19 cellular contexts compared by ENCODE assay signal in genomic region chrX:151384807-151385206, GRCh38. TPM values are rescaled to one million over a fixed set of nuclear protein-coding genes. Genes with fewer than 3 reads are reported as not detected.
DNase-seq lines count a peak whose midpoint lies in the region; ATAC-seq lines count a peak whose summit lies in the region.
"Had no signal": no experiment of that assay in that cellular context is flagged by ENCODE, and none has a peak within 500 bp of the region (broad histone marks: within the 10 kb centered on the region; RNA-seq: fewer than 3 reads in every experiment).

No MANE protein-coding gene starts in this region.

- no peak overlapping the region for H3K14ac ChIP-seq in mesenchymal stem cell (ENCODE audit: low read length in 2 of 2)

- H3K4me1 ChIP-seq in SJCRH30, result peaks cover 5% of the 10 kb centered on the region; the same call in 1 of the 2 replicates
- H3K4me1 ChIP-seq in mesenchymal stem cell (ENCODE audit: control insufficient read depth, insufficient read depth, low read depth, low read length), result no peaks in the 10 kb centered on the region

- DNase-seq in DMS53 (lab: John Stamatoyannopoulos, UW) (peak; percentile 62), DMS53 treated with DMSO at 0.1 percent for 48 hours (lab: John Stamatoyannopoulos, UW; ENCODE audit: unreplicated experiment) (no peak), NCI-H2029 (lab: John Stamatoyannopoulos, UW) (peak; percentile 61), SJCRH30 (peak; percentile 13 to 34), pons (ENCODE audit: low spot score) (peak; percentile 5), mesenchymal stem cell (no peak), GM19238 (ENCODE audit: insufficient read length, low spot score) (no peak)
- DNase-seq: activated CD8-positive, alpha-beta T cell treated with anti-CD3 and anti-CD28 coated beads, Interleukin-2, amount 10 ng/mL, durations not matched to agents 7 days and 5 days; activated T-cell treated with anti-CD3 and anti-CD28 coated beads, Interleukin-2, amount 50 U/mL, for 48 hours; brain microvascular endothelial cell; NCI-H187; stimulated activated CD4-positive, alpha-beta T cell treated with anti-CD3 and anti-CD28 coated beads, Interleukin-12 subunit alpha, Interleukin-12 subunit beta, amount 100 ng/mL, for 4 hours; T-cell; WERI-Rb-1 had no signal

- no peaks in the 10 kb centered on the region for H3K36me3 ChIP-seq in SJCRH30
- H3K36me3 ChIP-seq in mesenchymal stem cell (ENCODE audit: control insufficient read depth in 1 of 2, insufficient read depth in 2 of 2, low read depth in 1 of 2, low read length in 2 of 2), result no peaks in the 10 kb centered on the region
- H3K36me3 ChIP-seq: brain microvascular endothelial cell, neutrophil, thoracic aorta, WERI-Rb-1 had no signal

- H3K18ac ChIP-seq in mesenchymal stem cell (ENCODE audit: low read depth in 1 of 2, low read length in 2 of 2), result no peak overlapping the region

- H2BK5ac ChIP-seq in mesenchymal stem cell (ENCODE audit: low read depth, low read length, poor library complexity, severe bottlenecking), result no peak overlapping the region

- ATAC-seq in GM21390 (IDR thresholded peaks at IDR 0.05; ENCODE audit: unreplicated experiment), result no peak
- ATAC-seq: activated CD8-positive, alpha-beta T cell treated with anti-CD3 and anti-CD28 coated beads, Interleukin-2, amount 10 ng/mL, durations not matched to agents 7 days and 5 days; T-cell had no signal

- WGBS in mesenchymal stem cell, result 65% methylated on average over 7 of the region's 7 CpGs

- no peak overlapping the region for H3K27ac ChIP-seq in SJCRH30
- no peak overlapping the region for H3K27ac ChIP-seq in mesenchymal stem cell (ENCODE audit: low read length, poor library complexity, severe bottlenecking)
- H3K27ac ChIP-seq: 22Rv1, brain microvascular endothelial cell, coronary artery, neutrophil, thoracic aorta, WERI-Rb-1 had no signal

- no peak overlapping the region for H2AFZ ChIP-seq in mesenchymal stem cell (ENCODE audit: low read depth, low read length)

- no peak overlapping the region for H2BK12ac ChIP-seq in mesenchymal stem cell (ENCODE audit: low read length in 2 of 2)

- no peak overlapping the region for H3K23ac ChIP-seq in mesenchymal stem cell (ENCODE audit: low read length in 2 of 2)

- no peak overlapping the region for H2BK120ac ChIP-seq in mesenchymal stem cell (ENCODE audit: low read depth, low read length)

- H2BK15ac ChIP-seq in mesenchymal stem cell (ENCODE audit: low read depth, poor library complexity, severe bottlenecking), result no peak overlapping the region

- no peak overlapping the region for H4K91ac ChIP-seq in mesenchymal stem cell (ENCODE audit: low read length)

- H4K8ac ChIP-seq in mesenchymal stem cell (ENCODE audit: low read length), result no peak overlapping the region

- H3K4me2 ChIP-seq in mesenchymal stem cell (ENCODE audit: low read length, poor library complexity, severe bottlenecking), result no peak overlapping the region

- H3K79me1 ChIP-seq in mesenchymal stem cell (replicated peaks; ENCODE audit: low read length, poor library complexity, severe bottlenecking), result no peaks in the 10 kb centered on the region

- H3K9me3 ChIP-seq in SJCRH30 (replicated peaks) (no peaks in the 10 kb centered on the region), mesenchymal stem cell (ENCODE audit: control insufficient read depth, low read length) (no peaks in the 10 kb centered on the region)
- H3K9me3 ChIP-seq: neutrophil, thoracic aorta had no signal

- H3K4me3 ChIP-seq in SJCRH30 (no peak overlapping the region), mesenchymal stem cell (ENCODE audit: insufficient read depth in 1 of 2, low read depth in 1 of 2, low read length in 2 of 2) (no peak overlapping the region)
- H3K4me3 ChIP-seq: coronary artery, thoracic aorta had no signal

- H3K9ac ChIP-seq in mesenchymal stem cell (ENCODE audit: low read length), result no peak overlapping the region

- no peak overlapping the region for H2AK5ac ChIP-seq in mesenchymal stem cell (ENCODE audit: low read length, severe bottlenecking)

- no peaks in the 10 kb centered on the region for H3K27me3 ChIP-seq in SJCRH30
- no peaks in the 10 kb centered on the region for H3K27me3 ChIP-seq in mesenchymal stem cell (ENCODE audit: control insufficient read depth in 1 of 2, insufficient read depth in 1 of 2, low read length in 2 of 2)
- H3K27me3 ChIP-seq: brain microvascular endothelial cell, neutrophil had no signal

- H3K4ac ChIP-seq in mesenchymal stem cell (ENCODE audit: low read depth in 1 of 2, low read length in 2 of 2), result no peak overlapping the region

RNA-seq across cellular contexts. Expression of gene VMA21, which starts 12.2 kb away (rescaled TPM):
- 63.6 and 64.5 TPM in 2 replicates for total RNA-seq in SJCRH30 (2014; rRNA removed; shearing (Covaris generic))
- 18.6 TPM for polyA plus RNA-seq in mesenchymal stem cell (2013, experiment 1 of 2)
- 19.4 TPM for polyA plus RNA-seq in mesenchymal stem cell (2013, experiment 2 of 2)

Comparison
In these comparisons a context has a peak if more than half of its experiments do, and no peak if none do; other contexts are left out.
1. DNase-seq: peak in DMS53 (single experiment), NCI-H2029 (single experiment), SJCRH30 (2 of 2) and pons (single experiment); none in DMS53 treated with DMSO at 0.1 percent for 48 hours (single experiment), mesenchymal stem cell (single experiment) and GM19238 (single experiment).